ENCODE assay signal across 24 cellular contexts in genomic region chr5:178365501-178366440, GRCh38.
"Had no signal": no experiment of that assay in that cellular context is flagged by ENCODE, and none has a peak within 500 bp of the region (broad histone marks: within the 10 kb centered on the region; RNA-seq: fewer than 3 reads in every experiment).

No MANE protein-coding gene starts in this region.

- H3K4me1 Mint-ChIP-seq: activated naive CD4-positive, alpha-beta T cell treated with anti-CD3 and anti-CD28 coated beads, Interleukin-2, amount 50 U/mL, for 24 hours had no signal

- H3K9me3 Mint-ChIP-seq: activated naive CD4-positive, alpha-beta T cell treated with anti-CD3 and anti-CD28 coated beads, Interleukin-2, amount 50 U/mL, for 24 hours; T-helper 1 cell treated with Interleukin-12 subunit alpha and Interleukin-12 subunit beta and Interleukin-4 antibody, amounts not matched to agents 30 μg/mL and 1 μg/mL, for 36 hours had no signal

- H3K36me3 ChIP-seq: adrenal gland, esophagus muscularis mucosa, gastroesophageal sphincter, heart right ventricle, left ventricle myocardium inferior, thyroid gland had no signal

- H3K4me1 ChIP-seq: adrenal gland, esophagus muscularis mucosa, gastroesophageal sphincter had no signal

- FAIRE-seq: bronchial epithelial cell, endothelial cell of umbilical vein had no signal

- ATAC-seq: gastroesophageal sphincter, heart right ventricle had no signal

- H3K27ac Mint-ChIP-seq: activated naive CD4-positive, alpha-beta T cell treated with anti-CD3 and anti-CD28 coated beads, Interleukin-2, amount 50 U/mL, for 24 hours; T-helper 1 cell treated with Interleukin-12 subunit alpha and Interleukin-12 subunit beta and Interleukin-4 antibody, amounts not matched to agents 30 μg/mL and 1 μg/mL, for 36 hours had no signal

- DNase-seq: activated CD4-positive, alpha-beta T cell treated with anti-CD3 and anti-CD28 coated beads, Interleukin-2, amount 50 U/mL, for 1 hour; activated CD4-positive, CD25-positive, alpha-beta regulatory T cell treated with anti-CD3 and anti-CD28 coated beads, Interleukin-2, amount 50 U/mL, for 72 hours; activated CD8-positive, alpha-beta memory T cell treated with anti-CD3 and anti-CD28 coated beads for 24 hours; activated CD8-positive, alpha-beta memory T cell treated with anti-CD3 and anti-CD28 coated beads, Interleukin-2, amount 50 U/mL, for 48 hours; activated effector memory CD4-positive, alpha-beta T cell treated with anti-CD3 and anti-CD28 coated beads, Interleukin-2, amount 50 U/mL, for 16 hours; activated T-cell treated with anti-CD3 and anti-CD28 coated beads, Interleukin-2, amount 50 U/mL, for 48 hours; adrenal gland; dermis blood vessel endothelial cell; effector memory CD4-positive, alpha-beta T cell; heart right ventricle; kidney glomerular epithelial cell; left ventricle myocardium inferior; mammary epithelial cell; nucleus accumbens; stimulated activated CD4-positive, alpha-beta T cell treated with anti-CD3 and anti-CD28 coated beads, Interleukin-12 subunit alpha, Interleukin-12 subunit beta, amount 100 ng/mL, for 4 hours; stimulated activated CD4-positive, alpha-beta T cell treated with anti-CD3 and anti-CD28 coated beads, Interleukin-1b, Interleukin-23, amount 100 ng/mL, for 48 hours; stimulated activated naive CD4-positive, alpha-beta T cell treated with Interleukin-2 at 50 U/mL for 16 hours had no signal

- H3K27ac ChIP-seq: adrenal gland, esophagus muscularis mucosa, gastroesophageal sphincter, heart right ventricle, left ventricle myocardium inferior, thyroid gland had no signal

- H3K4me3 ChIP-seq: adrenal gland, esophagus muscularis mucosa, gastroesophageal sphincter, heart right ventricle, left ventricle myocardium inferior, thyroid gland had no signal

- H3K9me3 ChIP-seq: adrenal gland, gastroesophageal sphincter, heart right ventricle, left ventricle myocardium inferior, thyroid gland had no signal

- H3K4me3 Mint-ChIP-seq: activated naive CD4-positive, alpha-beta T cell treated with anti-CD3 and anti-CD28 coated beads, Interleukin-2, amount 50 U/mL, for 24 hours; T-helper 1 cell treated with Interleukin-12 subunit alpha and Interleukin-12 subunit beta and Interleukin-4 antibody, amounts not matched to agents 30 μg/mL and 1 μg/mL, for 36 hours had no signal

- H3K36me3 Mint-ChIP-seq: activated naive CD4-positive, alpha-beta T cell treated with anti-CD3 and anti-CD28 coated beads, Interleukin-2, amount 50 U/mL, for 24 hours had no signal

- H3K27me3 ChIP-seq: adrenal gland, esophagus muscularis mucosa, heart right ventricle, thyroid gland had no signal
